Comparison of ENCODE assay signal across 8 cellular contexts in genomic region chr3:30199855-30200254, GRCh38.
"Had no signal": no experiment of that assay in that cellular context is flagged by ENCODE, and none has a peak within 500 bp of the region (broad histone marks: within the 10 kb centered on the region; RNA-seq: fewer than 3 reads in every experiment).

No MANE protein-coding gene starts in this region.

- H3K27ac ChIP-seq: cardiac muscle cell, esophagus squamous epithelium, gastroesophageal sphincter, neutrophil, sigmoid colon, uterus had no signal

- FAIRE-seq: colon had no signal

- ATAC-seq: activated CD4-positive, CD25-positive, alpha-beta regulatory T cell treated with anti-CD3 and anti-CD28 coated beads, Interleukin-2, amount 50 U/mL, for 24 hours; gastroesophageal sphincter had no signal

- DNase-seq: esophagus squamous epithelium had no signal

- H3K4me3 ChIP-seq: cardiac muscle cell, esophagus squamous epithelium, gastroesophageal sphincter, sigmoid colon, uterus had no signal

- H3K36me3 ChIP-seq: cardiac muscle cell, esophagus squamous epithelium, gastroesophageal sphincter, neutrophil, sigmoid colon, uterus had no signal

- H3K27me3 ChIP-seq: cardiac muscle cell, esophagus squamous epithelium, gastroesophageal sphincter, neutrophil, sigmoid colon, uterus had no signal

- H3K9me3 ChIP-seq: esophagus squamous epithelium, gastroesophageal sphincter, neutrophil, sigmoid colon, uterus had no signal

- H3K4me1 ChIP-seq: uterus had no signal
